In genomic region chr1:44174630-44175029, GRCh38 we compare ENCODE assay signal across 33 cellular contexts. TPM values are rescaled to one million over a fixed set of nuclear protein-coding genes. Genes with fewer than 3 reads are reported as not detected.
"Had no signal": no experiment of that assay in that cellular context is flagged by ENCODE, and none has a peak within 500 bp of the region (broad histone marks: within the 10 kb centered on the region; RNA-seq: fewer than 3 reads in every experiment).

No MANE protein-coding gene starts in this region.

- H3K27me3 ChIP-seq: adrenal gland, body of pancreas, hepatocyte had no signal

- H3K4me3 ChIP-seq: adrenal gland, body of pancreas, esophagus squamous epithelium, gastroesophageal sphincter, heart right ventricle, hepatocyte had no signal

- H2AFZ ChIP-seq: hepatocyte had no signal

- H3K79me2 ChIP-seq: hepatocyte had no signal

- H3K36me3 ChIP-seq: adrenal gland, esophagus squamous epithelium, gastroesophageal sphincter, heart right ventricle had no signal

- ATAC-seq: activated CD4-positive, alpha-beta T cell treated with anti-CD3 and anti-CD28 coated beads for 36 hours; activated CD8-positive, alpha-beta T cell treated with anti-CD3 and anti-CD28 coated beads for 36 hours; activated T-cell treated with anti-CD3 and anti-CD28 coated beads, Interleukin-2, amount 50 U/mL, for 4 hours; activated T-helper 17 cell treated with anti-CD3 and anti-CD28 coated beads, Interleukin-2, amount 50 U/mL, for 72 hours; body of pancreas; gastroesophageal sphincter; heart right ventricle had no signal

- DNase-seq: activated CD4-positive, alpha-beta T cell treated with anti-CD3 and anti-CD28 coated beads for 36 hours; activated CD4-positive, alpha-beta T cell treated with anti-CD3 and anti-CD28 coated beads, Interleukin-2, amount 10 ng/mL, durations not matched to agents 7 days and 5 days; activated CD4-positive, alpha-beta T cell treated with anti-CD3 and anti-CD28 coated beads, Interleukin-2, amount 50 U/mL, for 4 hours; activated CD4-positive, CD25-positive, alpha-beta regulatory T cell; activated CD4-positive, CD25-positive, alpha-beta regulatory T cell treated with anti-CD3 and anti-CD28 coated beads, Interleukin-2, amount 50 U/mL, for 72 hours; activated CD8-positive, alpha-beta memory T cell treated with anti-CD3 and anti-CD28 coated beads for 24 hours; activated CD8-positive, alpha-beta T cell treated with anti-CD3 and anti-CD28 coated beads for 36 hours; activated effector memory CD4-positive, alpha-beta T cell treated with Interleukin-2 at 50 U/mL for 16 hours; activated gamma-delta T cell treated with Interleukin-2 at 50 U/mL for 16 hours; activated naive CD4-positive, alpha-beta T cell treated with anti-CD3 and anti-CD28 coated beads, Interleukin-2, amount 50 U/mL, for 16 hours; activated naive CD4-positive, alpha-beta T cell treated with Interleukin-2 at 50 U/mL for 16 hours; activated T-cell treated with anti-CD3 and anti-CD28 coated beads, Interleukin-2, amount 50 U/mL, for 4 hours; adrenal gland; amygdala; aorta; body of pancreas; caudate nucleus; effector CD8-positive, alpha-beta T cell; esophagus squamous epithelium; foreskin melanocyte; heart right ventricle; T-helper 2 cell had no signal

- H3K4me2 ChIP-seq: hepatocyte had no signal

- H3K4me1 ChIP-seq: adrenal gland, body of pancreas, esophagus squamous epithelium, gastroesophageal sphincter, heart right ventricle had no signal

- H3K27ac ChIP-seq: adrenal gland, body of pancreas, epithelial cell of prostate, esophagus squamous epithelium, gastroesophageal sphincter, heart right ventricle, hepatocyte had no signal

- H3K9me3 ChIP-seq: gastroesophageal sphincter had no signal

RNA-seq across cellular contexts. Expression of gene KLF18, which starts 33.2 kb away (rescaled TPM):
- total RNA-seq: activated CD4-positive, alpha-beta T cell treated with anti-CD3 and anti-CD28 coated beads for 36 hours; activated CD4-positive, alpha-beta T cell treated with anti-CD3 and anti-CD28 coated beads, Interleukin-2, amount 10 ng/mL, durations not matched to agents 7 days and 5 days; activated CD8-positive, alpha-beta T cell treated with anti-CD3 and anti-CD28 coated beads for 36 hours; activated T-cell treated with anti-CD3 and anti-CD28 coated beads, Interleukin-2, amount 50 U/mL, for 4 hours; activated T-helper 17 cell treated with anti-CD3 and anti-CD28 coated beads, Interleukin-2, amount 50 U/mL, for 72 hours; adrenal gland; aorta; body of pancreas; chondrocyte; dermis microvascular lymphatic vessel endothelial cell; endothelial cell of umbilical vein; esophagus squamous epithelium; fibroblast of lung; fibroblast of villous mesenchyme; gastroesophageal sphincter; glomerular endothelial cell; heart right ventricle; hepatocyte had no signal
- polyA plus RNA-seq: adrenal gland, aorta, endothelial cell of umbilical vein, esophagus, fibroblast of lung, heart right ventricle, hepatocyte had no signal

RNA-seq across cellular contexts. Expression of gene KLF17, which starts 56.0 kb away (rescaled TPM):
- total RNA-seq: activated CD4-positive, alpha-beta T cell treated with anti-CD3 and anti-CD28 coated beads for 36 hours; activated CD4-positive, alpha-beta T cell treated with anti-CD3 and anti-CD28 coated beads, Interleukin-2, amount 10 ng/mL, durations not matched to agents 7 days and 5 days; activated CD8-positive, alpha-beta T cell treated with anti-CD3 and anti-CD28 coated beads for 36 hours; activated T-cell treated with anti-CD3 and anti-CD28 coated beads, Interleukin-2, amount 50 U/mL, for 4 hours; activated T-helper 17 cell treated with anti-CD3 and anti-CD28 coated beads, Interleukin-2, amount 50 U/mL, for 72 hours; body of pancreas; chondrocyte; dermis microvascular lymphatic vessel endothelial cell; endothelial cell of umbilical vein; glomerular endothelial cell; hepatocyte had no signal
- polyA plus RNA-seq: endothelial cell of umbilical vein, hepatocyte had no signal
